Comparison of ENCODE assay signal across 1 cellular context in the genomic region with DNA sequence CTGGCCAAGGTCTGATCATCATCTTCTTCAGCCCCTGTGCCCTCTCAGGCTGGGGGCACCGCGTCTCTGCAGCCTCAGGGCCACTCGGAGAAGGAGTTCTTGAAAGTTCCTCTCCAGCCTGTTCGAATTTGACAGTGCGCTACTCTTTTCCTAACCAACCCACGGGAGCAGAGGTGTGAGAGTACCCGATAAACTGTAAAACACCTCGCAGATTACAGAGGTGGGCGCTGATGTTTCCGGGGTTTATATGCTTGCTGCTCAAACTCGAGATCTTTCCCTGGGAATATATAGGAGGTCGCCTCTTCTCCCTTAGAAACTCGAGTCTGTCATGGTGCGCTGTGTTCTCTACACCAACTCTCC.
TF ChIP-seq lines count a peak whose summit lies in the region.

No MANE protein-coding gene starts in this region.

TF ChIP-seq in HEK293, 187 proteins besides CTCF, POLR2A, EP300 and RAD21 (continued from another document):
- TF ChIP-seq, protein P1, sequence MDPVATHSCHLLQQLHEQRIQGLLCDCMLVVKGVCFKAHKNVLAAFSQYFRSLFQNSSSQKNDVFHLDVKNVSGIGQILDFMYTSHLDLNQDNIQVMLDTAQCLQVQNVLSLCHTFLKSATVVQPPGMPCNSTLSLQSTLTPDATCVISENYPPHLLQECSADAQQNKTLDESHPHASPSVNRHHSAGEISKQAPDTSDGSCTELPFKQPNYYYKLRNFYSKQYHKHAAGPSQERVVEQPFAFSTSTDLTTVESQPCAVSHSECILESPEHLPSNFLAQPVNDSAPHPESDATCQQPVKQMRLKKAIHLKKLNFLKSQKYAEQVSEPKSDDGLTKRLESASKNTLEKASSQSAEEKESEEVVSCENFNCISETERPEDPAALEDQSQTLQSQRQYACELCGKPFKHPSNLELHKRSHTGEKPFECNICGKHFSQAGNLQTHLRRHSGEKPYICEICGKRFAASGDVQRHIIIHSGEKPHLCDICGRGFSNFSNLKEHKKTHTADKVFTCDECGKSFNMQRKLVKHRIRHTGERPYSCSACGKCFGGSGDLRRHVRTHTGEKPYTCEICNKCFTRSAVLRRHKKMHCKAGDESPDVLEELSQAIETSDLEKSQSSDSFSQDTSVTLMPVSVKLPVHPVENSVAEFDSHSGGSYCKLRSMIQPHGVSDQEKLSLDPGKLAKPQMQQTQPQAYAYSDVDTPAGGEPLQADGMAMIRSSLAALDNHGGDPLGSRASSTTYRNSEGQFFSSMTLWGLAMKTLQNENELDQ (tag by site-specific recombination; IDR thresholded peaks at IDR 0.05; ENCODE audit: low read depth) = no peak
- TF ChIP-seq ZNF274 (IDR thresholded peaks at IDR 0.05; ENCODE audit: low read length) (no peak), ZNF274 (tag by site-specific recombination; IDR thresholded peaks at IDR 0.05; ENCODE audit: borderline replicate concordance) (no peak), ZNF239 (tag by site-specific recombination; IDR thresholded peaks at IDR 0.05) (no peak), ZNF184 (tag by site-specific recombination; IDR thresholded peaks at IDR 0.05) (no peak), PBX3 (CRISPR knock-in tag; IDR thresholded peaks at IDR 0.05) (no peak)
